ENCODE assay signal across 8 cellular contexts in genomic region chr13:31160857-31161582, GRCh38. TPM values are rescaled to one million over a fixed set of nuclear protein-coding genes. Genes with fewer than 3 reads are reported as not detected.
DNase-seq lines count a peak whose midpoint lies in the region; ATAC-seq and TF ChIP-seq lines count a peak whose summit lies in the region.

No MANE protein-coding gene starts in this region.

- H3K27ac Mint-ChIP-seq in WTC11: peak overlapping the region; percentile 85; the same call in 1 of the 2 replicates
- H3K27ac Mint-ChIP-seq in central memory CD8-positive, alpha-beta T cell (ENCODE audit: low read depth): peak overlapping the region; percentile 99

- TF ChIP-seq CTCF in WTC11 (IDR thresholded peaks at IDR 0.05) (no peak), kidney epithelial cell (IDR thresholded peaks at IDR 0.05; ENCODE audit: insufficient read depth, low read length, poor library complexity, severe bottlenecking) (no peak)

- DNase-seq in Daoy (ENCODE audit: low read depth) (peak; percentile 41), M059J (ENCODE audit: low read depth) (peak; percentile 69), WTC11 (ENCODE audit: low spot score) (peak; percentile 44), kidney epithelial cell (ENCODE audit: low read depth) (no peak), NCI-H1048 (lab: John Stamatoyannopoulos, UW) (no peak)
- DNase-seq in central memory CD8-positive, alpha-beta T cell (ENCODE audit: low spot score in 2 of 2): peak; percentile 37 to 42
- peak; percentile 34 to 56 for DNase-seq in stimulated activated CD4-positive, alpha-beta T cell treated with anti-CD3 and anti-CD28 coated beads, Interleukin-15, amount 100 ng/mL, for 1 hour (ENCODE audit: low read depth in 1 of 2, low spot score in 1 of 2)

- POLR2A ChIA-PET in WTC11 (lab: Charles Lee): no interaction called here

- peaks cover 9% of the 10 kb centered on the region for H3K36me3 Mint-ChIP-seq in WTC11
- peaks cover 46% of the 10 kb centered on the region for H3K36me3 Mint-ChIP-seq in central memory CD8-positive, alpha-beta T cell (ENCODE audit: insufficient read depth)

- H3K27me3 Mint-ChIP-seq in WTC11 (ENCODE audit: low read depth): no peaks in the 10 kb centered on the region
- H3K27me3 Mint-ChIP-seq in central memory CD8-positive, alpha-beta T cell: no peaks in the 10 kb centered on the region

- H3K4me1 Mint-ChIP-seq in WTC11: peaks cover 27% of the 10 kb centered on the region
- peaks cover 45% of the 10 kb centered on the region for H3K4me1 Mint-ChIP-seq in central memory CD8-positive, alpha-beta T cell

- H3K4me3 ChIP-seq in kidney epithelial cell (ENCODE audit: low read depth, low read length): peak overlapping the region; percentile 84

- no peaks in the 10 kb centered on the region for H3K9me3 Mint-ChIP-seq in WTC11
- H3K9me3 Mint-ChIP-seq in central memory CD8-positive, alpha-beta T cell: no peaks in the 10 kb centered on the region

- CTCF ChIA-PET in WTC11 (lab: Charles Lee): interaction anchor here (2.1 kb wide), 1 partner anchor 109 kb away, joined by 8 read pairs; no protein-coding TSS in a partner anchor

- no peaks in the 10 kb centered on the region for H3K27me3 ChIP-seq in kidney epithelial cell (ENCODE audit: control insufficient read depth, insufficient read depth, low read length)

- no peaks in the 10 kb centered on the region for H3K36me3 ChIP-seq in kidney epithelial cell (ENCODE audit: control insufficient read depth, insufficient read depth, low read length)

- H3K4me3 Mint-ChIP-seq in WTC11: peak overlapping the region; percentile 97
- peak overlapping the region; percentile 96 for H3K4me3 Mint-ChIP-seq in central memory CD8-positive, alpha-beta T cell

- ATAC-seq in GM21723 (IDR thresholded peaks at IDR 0.05; ENCODE audit: unreplicated experiment): peak; percentile 35
- peak; percentile 1 for ATAC-seq in WTC11
- no peak for ATAC-seq in central memory CD8-positive, alpha-beta T cell (replicated peaks; ENCODE audit: extremely low read depth, poor library complexity, severe bottlenecking)

TF ChIP-seq in WTC11, 78 proteins besides CTCF, POLR2A, EP300 and RAD21:
- TF ChIP-seq KAT7 (CRISPR knock-in tag; IDR thresholded peaks at IDR 0.05; ENCODE audit: borderline replicate concordance) (0 out of 2 replicates have a peak, but pooled peaks have one; percentile 28), CREB1 (CRISPR knock-in tag; IDR thresholded peaks at IDR 0.05) (no peak), FOXP1 (CRISPR knock-in tag; IDR thresholded peaks at IDR 0.05; ENCODE audit: borderline replicate concordance) (no peak)

RNA-seq across cellular contexts. Expression of gene HSPH1, which starts 0.7 kb away (rescaled TPM):
- total RNA-seq in Daoy (2014; rRNA removed; shearing (Covaris generic)): 100.0 and 105 TPM in 2 replicates
- total RNA-seq in M059J (2014; rRNA removed; shearing (Covaris generic)): 55.4 and 83.3 TPM in 2 replicates
- total RNA-seq in WTC11 (2021) (97.0 to 114 TPM (median 97.3 TPM) in 3 replicates), kidney epithelial cell (51.4 and 52.3 TPM in 2 replicates)

RNA-seq across cellular contexts. Expression of gene B3GLCT, which starts 38.8 kb away (rescaled TPM):
- total RNA-seq in Daoy (2014; rRNA removed; shearing (Covaris generic)): 6.8 and 8.2 TPM in 2 replicates
- 22.1 and 23.2 TPM in 2 replicates for total RNA-seq in M059J (2014; rRNA removed; shearing (Covaris generic))
- total RNA-seq in WTC11 (2021): 2.4 to 3.1 TPM (median 2.7 TPM) in 3 replicates
- total RNA-seq in kidney epithelial cell: 14.1 and 18.1 TPM in 2 replicates

Comparison
In these comparisons a context has a peak if more than half of its experiments do, and no peak if none do; other contexts are left out.
1. DNase-seq: peak in Daoy (single experiment), M059J (single experiment), WTC11 (single experiment), central memory CD8-positive, alpha-beta T cell (2 of 2) and stimulated activated CD4-positive, alpha-beta T cell treated with anti-CD3 and anti-CD28 coated beads, Interleukin-15, amount 100 ng/mL, for 1 hour (2 of 2); none in kidney epithelial cell (single experiment) and NCI-H1048 (single experiment).